In the genomic region with DNA sequence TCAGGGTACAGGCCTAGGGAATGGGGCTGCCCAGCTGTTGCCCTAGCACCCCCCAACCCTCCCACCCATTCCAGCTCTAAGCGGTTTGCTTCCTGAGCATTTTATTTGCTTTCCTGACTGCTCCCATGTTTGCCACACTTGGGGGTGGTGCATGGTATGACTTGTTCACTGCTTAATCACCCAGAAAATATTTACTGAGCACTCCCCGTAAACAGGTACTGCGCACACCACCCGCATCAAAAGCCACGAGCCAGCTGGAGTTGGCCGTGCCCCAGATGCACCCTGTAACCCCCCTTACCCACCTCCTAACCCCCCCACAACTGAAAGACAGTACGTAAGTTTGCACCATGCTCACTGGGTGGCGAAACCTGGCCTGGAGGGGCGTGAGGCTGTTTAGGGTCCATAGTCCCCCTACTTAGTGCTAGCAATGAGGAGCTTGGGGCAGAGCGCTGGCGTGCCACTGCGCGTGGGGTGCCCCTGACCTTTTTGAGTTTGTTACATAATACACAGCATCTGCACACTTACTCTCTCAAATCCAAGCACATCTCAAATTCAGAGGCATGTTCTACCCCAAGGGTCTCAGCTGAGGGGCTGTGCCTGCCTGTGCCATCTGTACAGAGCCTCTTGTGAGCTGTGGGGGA, we compare ENCODE assay signal across 25 cellular contexts. TPM values are rescaled to one million over a fixed set of nuclear protein-coding genes. Genes with fewer than 3 reads are reported as not detected.
DNase-seq lines count a peak whose midpoint lies in the region; ATAC-seq and TF ChIP-seq lines count a peak whose summit lies in the region.
"Had no signal": no experiment of that assay in that cellular context is flagged by ENCODE, and none has a peak within 500 bp of the region (broad histone marks: within the 10 kb centered on the region; RNA-seq: fewer than 3 reads in every experiment).

No MANE protein-coding gene starts in this region.

- H3K4me1 ChIP-seq in RWPE2 (ENCODE audit: insufficient read depth, poor library complexity, severe bottlenecking) (no peaks in the 10 kb centered on the region), esophagus muscularis mucosa (no peaks in the 10 kb centered on the region)
- H3K4me1 ChIP-seq: heart left ventricle, Peyer's patch, upper lobe of left lung had no signal

- H3K4me3 ChIP-seq in RWPE2 (ENCODE audit: severe bottlenecking) (no peak overlapping the region), esophagus muscularis mucosa (no peak overlapping the region)
- H3K4me3 ChIP-seq: heart left ventricle, Peyer's patch, upper lobe of left lung had no signal

- no peak overlapping the region for H3K27ac ChIP-seq in RWPE2 (ENCODE audit: poor library complexity, severe bottlenecking)
- no peak overlapping the region for H3K27ac ChIP-seq in esophagus muscularis mucosa (replicated peaks in 1 of 4)
- H3K27ac ChIP-seq: 22Rv1, heart left ventricle, Peyer's patch, upper lobe of left lung had no signal

- ATAC-seq in RWPE2 (ENCODE audit: low read depth) (peak; percentile 68), GM21526 (IDR thresholded peaks at IDR 0.05; ENCODE audit: low FRiP score, unreplicated experiment) (no peak)
- ATAC-seq: activated CD4-positive, CD25-positive, alpha-beta regulatory T cell treated with anti-CD3 and anti-CD28 coated beads, Interleukin-2, amount 50 U/mL, for 24 hours; activated CD8-positive, alpha-beta T cell treated with anti-CD3 and anti-CD28 coated beads for 36 hours; heart left ventricle; left lobe of liver; stimulated activated effector memory CD8-positive, alpha-beta T cell treated with anti-CD3 and anti-CD28 coated beads, Interleukin-12 subunit alpha, Interleukin-12 subunit beta, amount 100 ng/mL, for 72 hours had no signal

- H3K27me3 ChIP-seq in RWPE2 (ENCODE audit: insufficient read depth, poor library complexity, severe bottlenecking) (no peaks in the 10 kb centered on the region), esophagus muscularis mucosa (no peaks in the 10 kb centered on the region)
- H3K27me3 ChIP-seq: heart left ventricle, Peyer's patch, upper lobe of left lung had no signal

- H3K9me3 ChIP-seq in RWPE2 (ENCODE audit: severe bottlenecking) (no peaks in the 10 kb centered on the region), esophagus muscularis mucosa (no peaks in the 10 kb centered on the region)
- H3K9me3 ChIP-seq: heart left ventricle, Peyer's patch, upper lobe of left lung had no signal

- TF ChIP-seq CTCF in RWPE2 (IDR thresholded peaks at IDR 0.05; ENCODE audit: poor library complexity, severe bottlenecking) (no peak), esophagus muscularis mucosa (IDR thresholded peaks at IDR 0.05) (no peak)

- peak; percentile 55 for DNase-seq in DMS 273 (lab: John Stamatoyannopoulos, UW; ENCODE audit: unreplicated experiment)
- DNase-seq in DMS 273 treated with DMSO at 0.1 percent for 48 hours (lab: John Stamatoyannopoulos, UW) = no peak
- peak; percentile 27 for DNase-seq in A172 (ENCODE audit: low spot score)
- peak; percentile 99 for DNase-seq in NCI-H2171 treated with DMSO at 0.1 percent for 48 hours (lab: John Stamatoyannopoulos, UW)
- DNase-seq in RWPE2 (ENCODE audit: low spot score) = no peak
- DNase-seq in cerebellum (ENCODE audit: low spot score) = no peak
- DNase-seq in esophagus muscularis mucosa (ENCODE audit: extremely low spot score) = no peak
- DNase-seq: activated CD8-positive, alpha-beta T cell treated with anti-CD3 and anti-CD28 coated beads for 36 hours; activated naive CD8-positive, alpha-beta T cell treated with anti-CD3 and anti-CD28 coated beads for 36 hours; AML-193; CD8-positive, alpha-beta memory T cell; EL; heart left ventricle; IMR-90; nucleus accumbens; Peyer's patch; substantia nigra; T-helper 1 cell; upper lobe of left lung had no signal

- peaks cover 38% of the 10 kb centered on the region for H3K36me3 ChIP-seq in RWPE2 (ENCODE audit: low read depth)
- H3K36me3 ChIP-seq in esophagus muscularis mucosa = peaks cover 0 to 67% (median 32%) of the 10 kb centered on the region in 4 donors

- 87% methylated on average over 13 of the region's 13 CpGs for WGBS in esophagus muscularis mucosa

- no peak for TF ChIP-seq EP300 in esophagus muscularis mucosa (IDR thresholded peaks at IDR 0.05)

- intact Hi-C loops in esophagus muscularis mucosa (cut with DNase I) = no loop called here

- TF ChIP-seq POLR2A in esophagus muscularis mucosa (IDR thresholded peaks at IDR 0.05; ENCODE audit: low read depth) = no peak

RNA-seq across cellular contexts. Expression of a gene that starts 29.8 kb away (rescaled TPM):
- 6.4 and 19.2 TPM in 2 replicates for total RNA-seq in A172 (2014; rRNA removed; shearing (Covaris generic))
- total RNA-seq in cerebellum (16.6 TPM), esophagus muscularis mucosa (under 1 TPM in 2 of 4 donors, not detected in 2; 0.17 to 0.83 TPM)
- total RNA-seq: left lobe of liver, mesenteric fat pad, Peyer's patch had no signal

Comparison
In these comparisons a context has a peak if more than half of its experiments do, and no peak if none do; other contexts are left out.
1. DNase-seq: peak in DMS 273 (single experiment), A172 (single experiment) and NCI-H2171 treated with DMSO at 0.1 percent for 48 hours (single experiment); none in DMS 273 treated with DMSO at 0.1 percent for 48 hours (single experiment), RWPE2 (single experiment), cerebellum (single experiment) and esophagus muscularis mucosa (single experiment).